In genomic region chr5:90557871-90558270, GRCh38 we compare ENCODE assay signal across 8 cellular contexts. TPM values are rescaled to one million over a fixed set of nuclear protein-coding genes. Genes with fewer than 3 reads are reported as not detected.
DNase-seq lines count a peak whose midpoint lies in the region; ATAC-seq and TF ChIP-seq lines count a peak whose summit lies in the region.

No MANE protein-coding gene starts in this region.

- H3K27ac Mint-ChIP-seq in stimulated activated naive CD8-positive, alpha-beta T cell treated with anti-CD3 and anti-CD28 coated beads, Interleukin-15, Interleukin-2, amounts not matched to agents 100 ng/mL and 50 ng/mL, for 24 hours: no peak overlapping the region

- no peak for ATAC-seq in stimulated activated naive CD8-positive, alpha-beta T cell treated with anti-CD3 and anti-CD28 coated beads, Interleukin-15, Interleukin-2, amounts not matched to agents 100 U/mL and 50 U/mL, for 24 hours
- no peak for ATAC-seq in upper lobe of right lung
- ATAC-seq in GM21723 (IDR thresholded peaks at IDR 0.05; ENCODE audit: unreplicated experiment): no peak

- H3K4me1 Mint-ChIP-seq in stimulated activated naive CD8-positive, alpha-beta T cell treated with anti-CD3 and anti-CD28 coated beads, Interleukin-15, Interleukin-2, amounts not matched to agents 100 ng/mL and 50 ng/mL, for 24 hours (ENCODE audit: low read depth): peaks cover 8% of the 10 kb centered on the region

- H3K4ac ChIP-seq in mesendoderm (ENCODE audit: low read depth, low read length): no peak overlapping the region

- WGBS in mesendoderm (ENCODE audit: extremely low coverage, insufficient coverage, low lambda C conversion rate): no CpG with 5 or more reads among the region's 3 CpGs

- H3K4me2 ChIP-seq in mesendoderm (ENCODE audit: low read length): peak overlapping the region; percentile 65

- H2BK15ac ChIP-seq in mesendoderm (replicated peaks; ENCODE audit: low read depth): no peak overlapping the region

- H3K18ac ChIP-seq in mesendoderm (ENCODE audit: low read length): no peak overlapping the region

- in situ Hi-C loops in astrocyte of the spinal cord (cut with HindIII; ENCODE audit: low sequenced_read_pairs): no loop called here

- no peak overlapping the region for H2AK5ac ChIP-seq in mesendoderm (ENCODE audit: low read length)

- peak overlapping the region; percentile 53 for H3K4me3 Mint-ChIP-seq in stimulated activated naive CD8-positive, alpha-beta T cell treated with anti-CD3 and anti-CD28 coated beads, Interleukin-15, Interleukin-2, amounts not matched to agents 100 ng/mL and 50 ng/mL, for 24 hours

- H3K36me3 Mint-ChIP-seq in stimulated activated naive CD8-positive, alpha-beta T cell treated with anti-CD3 and anti-CD28 coated beads, Interleukin-15, Interleukin-2, amounts not matched to agents 100 ng/mL and 50 ng/mL, for 24 hours (ENCODE audit: low read depth): no peaks in the 10 kb centered on the region

- H3K9me3 Mint-ChIP-seq in stimulated activated naive CD8-positive, alpha-beta T cell treated with anti-CD3 and anti-CD28 coated beads, Interleukin-15, Interleukin-2, amounts not matched to agents 100 ng/mL and 50 ng/mL, for 24 hours: no peaks in the 10 kb centered on the region

- peak overlapping the region; percentile 89 for H3K56ac ChIP-seq in mesendoderm (ENCODE audit: low read length)

- H3K4me1 ChIP-seq in mesendoderm (ENCODE audit: control insufficient read depth, low read depth, low read length) (no peaks in the 10 kb centered on the region), upper lobe of right lung (peaks cover 8% of the 10 kb centered on the region), Peyer's patch (peaks cover 0 to 10% (median 4%) of the 10 kb centered on the region in 4 donors)

- no peaks in the 10 kb centered on the region for H3K27me3 ChIP-seq in mesendoderm (ENCODE audit: insufficient read depth, low read length, poor library complexity)
- H3K27me3 ChIP-seq in upper lobe of right lung: peaks cover 54% of the 10 kb centered on the region
- peaks cover 0 to 10% of the 10 kb centered on the region in 2 donors for H3K27me3 ChIP-seq in Peyer's patch

- peaks cover 73% of the 10 kb centered on the region for H3K27me3 Mint-ChIP-seq in stimulated activated naive CD8-positive, alpha-beta T cell treated with anti-CD3 and anti-CD28 coated beads, Interleukin-15, Interleukin-2, amounts not matched to agents 100 ng/mL and 50 ng/mL, for 24 hours

- H2BK120ac ChIP-seq in mesendoderm (ENCODE audit: low read depth, low read length): no peak overlapping the region

- intact Hi-C loops in upper lobe of right lung (cut with DNase I): no loop called here

- H2BK5ac ChIP-seq in mesendoderm (ENCODE audit: low read length): no peak overlapping the region

- no peak for DNase-seq in stimulated activated naive CD8-positive, alpha-beta T cell treated with anti-CD3 and anti-CD28 coated beads, Interleukin-15, Interleukin-2, amounts not matched to agents 100 U/mL and 50 U/mL, for 24 hours
- DNase-seq in astrocyte of the spinal cord (ENCODE audit: low read depth, low spot score) (no peak), mesendoderm (no peak), upper lobe of right lung (no peak), Peyer's patch (no peak), cerebellar cortex (ENCODE audit: low spot score) (no peak)

- H3K27ac ChIP-seq in mesendoderm (ENCODE audit: low read depth, low read length): no peak overlapping the region
- H3K27ac ChIP-seq in upper lobe of right lung: peak overlapping the region; percentile 74
- H3K27ac ChIP-seq in Peyer's patch: no peak overlapping the region

- no peak for TF ChIP-seq CTCF in astrocyte of the spinal cord (IDR thresholded peaks at IDR 0.05; ENCODE audit: low read depth, low read length)
- no peak for TF ChIP-seq CTCF in upper lobe of right lung (IDR thresholded peaks at IDR 0.05)
- TF ChIP-seq CTCF in Peyer's patch (IDR thresholded peaks at IDR 0.05): no peak

- H3K9me3 ChIP-seq in upper lobe of right lung (no peaks in the 10 kb centered on the region), Peyer's patch (no peaks in the 10 kb centered on the region)

- no peaks in the 10 kb centered on the region for H3K79me1 ChIP-seq in mesendoderm (ENCODE audit: low read length)

- no peak overlapping the region for H4K5ac ChIP-seq in mesendoderm (ENCODE audit: low read length)

- H3K9ac ChIP-seq in mesendoderm (ENCODE audit: low read length): peak overlapping the region; percentile 78

- H4K8ac ChIP-seq in mesendoderm (ENCODE audit: low read depth, low read length): no peak overlapping the region

- no peak overlapping the region for H3K23ac ChIP-seq in mesendoderm (ENCODE audit: low read length)

- no peaks in the 10 kb centered on the region for H3K36me3 ChIP-seq in mesendoderm (ENCODE audit: control insufficient read depth, insufficient read depth, low read length)
- no peaks in the 10 kb centered on the region for H3K36me3 ChIP-seq in upper lobe of right lung
- H3K36me3 ChIP-seq in Peyer's patch: no peaks in the 10 kb centered on the region

- H3K79me2 ChIP-seq in mesendoderm (ENCODE audit: control insufficient read depth, insufficient read depth, low read length): no peaks in the 10 kb centered on the region

- TF ChIP-seq POLR2A in Peyer's patch (IDR thresholded peaks at IDR 0.05): no peak

- H3K4me3 ChIP-seq in astrocyte of the spinal cord (ENCODE audit: low read depth, low read length): peak overlapping the region; percentile 42
- peak overlapping the region; percentile 73 for H3K4me3 ChIP-seq in mesendoderm (ENCODE audit: low read length)
- H3K4me3 ChIP-seq in upper lobe of right lung: peak overlapping the region; percentile 47
- H3K4me3 ChIP-seq in Peyer's patch: peak overlapping the region in 2 of 4 donors; percentile 34 to 45

RNA-seq across cellular contexts. Expression of gene ADGRV1, which starts 0.7 kb away (rescaled TPM):
- 10.4 TPM for polyA plus RNA-seq in mesendoderm (2013, experiment 1 of 2)
- 9.9 TPM for polyA plus RNA-seq in mesendoderm (2013, experiment 2 of 2)
- 47.1 TPM for total RNA-seq in upper lobe of right lung
- 1 to 10 TPM in 3 of 4 donors, under 1 TPM in 1; 0.28 to 6.5 (median 3.7) TPM for total RNA-seq in Peyer's patch

RNA-seq across cellular contexts. Expression of gene LYSMD3, which starts 28.5 kb away (rescaled TPM):
- polyA plus RNA-seq in mesendoderm (2013, experiment 1 of 2): 9.7 TPM
- polyA plus RNA-seq in mesendoderm (2013, experiment 2 of 2): 9.6 TPM
- total RNA-seq in upper lobe of right lung: 21.0 TPM
- total RNA-seq in Peyer's patch: 10 to 100 TPM; 10.8 to 21.9 (median 15.0) TPM
